In genomic region chr10:11493646-11494045, GRCh38 we compare ENCODE assay signal across 20 cellular contexts.
A peak's percentile ranks its signal among the peaks of the same experiment; 100 is the strongest.
DNase-seq lines count a peak whose midpoint lies in the region; ATAC-seq lines count a peak whose summit lies in the region.
"Had no signal": no experiment of that assay in that cellular context is flagged by ENCODE, and none has a peak within 500 bp of the region (broad histone marks: within the 10 kb centered on the region; RNA-seq: fewer than 3 reads in every experiment).

No MANE protein-coding gene starts in this region.

- no peaks in the 10 kb centered on the region for H3K9me3 Mint-ChIP-seq in memory B cell
- no peaks in the 10 kb centered on the region for H3K9me3 Mint-ChIP-seq in stimulated activated memory B cell treated with anti-CD40 and anti-IgM and Interleukin-4, amounts not matched to agents 10 μg/mL and 1 μg/mL and 100 μg/mL, for 72 hours
- H3K9me3 Mint-ChIP-seq: CD8-positive, alpha-beta memory T cell; GM23338 had no signal

- in situ Hi-C loops in KBM-7 (cut with MboI; ENCODE audit: low pct_unique_long_range_greater_than_20kb, low sequenced_read_pairs) = no loop called here

- H3K27me3 Mint-ChIP-seq in memory B cell = no peaks in the 10 kb centered on the region
- no peaks in the 10 kb centered on the region for H3K27me3 Mint-ChIP-seq in stimulated activated memory B cell treated with anti-CD40 and anti-IgM and Interleukin-4, amounts not matched to agents 10 μg/mL and 1 μg/mL and 100 μg/mL, for 72 hours
- H3K27me3 Mint-ChIP-seq: CD8-positive, alpha-beta memory T cell had no signal

- peak overlapping the region; percentile 75 for H3K27ac Mint-ChIP-seq in memory B cell
- peak overlapping the region; percentile 20 for H3K27ac Mint-ChIP-seq in stimulated activated memory B cell treated with anti-CD40 and anti-IgM and Interleukin-4, amounts not matched to agents 10 μg/mL and 1 μg/mL and 100 μg/mL, for 72 hours
- H3K27ac Mint-ChIP-seq: GM23338 had no signal

- DNase-seq in memory B cell (ENCODE audit: low spot score in 2 of 2) (no peak), NCI-H345 treated with DMSO at 0.1 percent for 48 hours (lab: John Stamatoyannopoulos, UW; ENCODE audit: unreplicated experiment) (no peak), KBM-7 (no peak)
- DNase-seq: ACHN; BE2C; C1 segment of cervical spinal cord; CD4-positive, CD25-positive, alpha-beta regulatory T cell; CD8-positive, alpha-beta memory T cell; COR-L47; DMS 273 treated with DMSO at 0.1 percent for 48 hours; DMS53; DND-41; EL; HCEC 1CT; IMR-90 had no signal

- peaks cover 7% of the 10 kb centered on the region for H3K4me1 Mint-ChIP-seq in memory B cell
- H3K4me1 Mint-ChIP-seq in stimulated activated memory B cell treated with anti-CD40 and anti-IgM and Interleukin-4, amounts not matched to agents 10 μg/mL and 1 μg/mL and 100 μg/mL, for 72 hours = peaks cover 11% of the 10 kb centered on the region
- H3K4me1 Mint-ChIP-seq: CD4-positive, CD25-positive, alpha-beta regulatory T cell; CD8-positive, alpha-beta memory T cell had no signal

- ATAC-seq in memory B cell (ENCODE audit: low read depth) (no peak), GM18519 (IDR thresholded peaks at IDR 0.05; ENCODE audit: low FRiP score, unreplicated experiment) (no peak)
- no peak for ATAC-seq in stimulated activated memory B cell treated with anti-CD40 and anti-IgM and Interleukin-4, amounts not matched to agents 10 μg/mL and 1 μg/mL and 100 μg/mL, for 72 hours
- ATAC-seq: GM23338 had no signal

- peaks cover 42% of the 10 kb centered on the region for H3K36me3 Mint-ChIP-seq in memory B cell
- peaks cover 62% of the 10 kb centered on the region for H3K36me3 Mint-ChIP-seq in stimulated activated memory B cell treated with anti-CD40 and anti-IgM and Interleukin-4, amounts not matched to agents 10 μg/mL and 1 μg/mL and 100 μg/mL, for 72 hours

- no peak overlapping the region for H3K4me3 Mint-ChIP-seq in memory B cell
- H3K4me3 Mint-ChIP-seq in stimulated activated memory B cell treated with anti-CD40 and anti-IgM and Interleukin-4, amounts not matched to agents 10 μg/mL and 1 μg/mL and 100 μg/mL, for 72 hours = no peak overlapping the region
- H3K4me3 Mint-ChIP-seq: CD4-positive, CD25-positive, alpha-beta regulatory T cell; CD8-positive, alpha-beta memory T cell; GM23338 had no signal

- H3K27ac ChIP-seq in cingulate gyrus (ENCODE audit: low read depth, low read length) = peak overlapping the region; percentile 5
- H3K27ac ChIP-seq: HL-60 had no signal
